In the genomic region with DNA sequence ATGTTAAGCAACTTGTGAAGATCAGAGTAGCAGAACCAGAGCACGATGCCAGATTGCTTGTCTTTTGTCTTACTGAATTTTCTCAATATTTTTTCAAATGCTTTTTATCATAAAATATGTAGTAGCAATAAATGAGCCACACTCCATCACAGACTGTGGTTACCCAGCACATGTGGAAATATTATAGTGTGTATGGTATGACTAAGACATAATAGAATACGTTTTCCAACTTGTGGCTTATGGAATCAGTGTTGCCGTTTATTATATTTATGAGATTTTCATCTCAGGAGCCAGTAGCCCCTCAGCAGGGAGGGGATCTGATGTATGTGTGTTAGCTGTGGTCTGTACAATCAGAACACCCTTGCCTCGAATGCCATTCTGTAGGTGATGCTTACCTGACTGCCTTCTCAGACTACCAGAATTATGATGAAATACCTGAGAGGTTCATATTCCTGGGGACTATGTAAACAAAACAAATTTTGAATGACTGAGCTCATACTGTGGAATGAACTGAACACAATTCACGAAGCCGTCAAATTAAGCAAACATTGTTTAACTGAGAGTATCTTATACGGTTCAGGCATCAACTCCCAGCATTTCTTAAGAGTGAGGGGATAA, we compare ENCODE assay signal across 18 cellular contexts. TPM values are rescaled to one million over a fixed set of nuclear protein-coding genes. Genes with fewer than 3 reads are reported as not detected.
DNase-seq lines count a peak whose midpoint lies in the region; ATAC-seq, FAIRE-seq and TF ChIP-seq lines count a peak whose summit lies in the region.
"Had no signal": no experiment of that assay in that cellular context is flagged by ENCODE, and none has a peak within 500 bp of the region (broad histone marks: within the 10 kb centered on the region; RNA-seq: fewer than 3 reads in every experiment).

No MANE protein-coding gene starts in this region.

- no peaks in the 10 kb centered on the region for H3K79me2 ChIP-seq in mammary epithelial cell (ENCODE audit: insufficient read depth, low read length)
- no peaks in the 10 kb centered on the region for H3K79me2 ChIP-seq in keratinocyte (ENCODE audit: control insufficient read depth, insufficient read depth, low read length)

- no peaks in the 10 kb centered on the region for H3K9me1 ChIP-seq in keratinocyte (ENCODE audit: control insufficient read depth, extremely low read depth, insufficient read depth, low read length)

- H3K9me3 ChIP-seq in mammary epithelial cell (replicated peaks; ENCODE audit: insufficient read depth, low read length) = no peaks in the 10 kb centered on the region
- no peaks in the 10 kb centered on the region for H3K9me3 ChIP-seq in keratinocyte (ENCODE audit: control insufficient read depth, low read depth, low read length)
- H3K9me3 ChIP-seq in ovary = no peaks in the 10 kb centered on the region
- H3K9me3 ChIP-seq: HAP-1 had no signal

- no peak for TF ChIP-seq CTCF in MCF 10A (IDR thresholded peaks at IDR 0.05; ENCODE audit: unreplicated experiment)
- TF ChIP-seq CTCF in mammary epithelial cell (conservative IDR thresholded peaks at IDR 0.05 in 1 of 2, IDR thresholded peaks at IDR 0.05 in 1 of 2; ENCODE audit: extremely low read depth in 1 of 2, insufficient read depth in 1 of 2, low read depth in 1 of 2, low read length in 2 of 2) = no peak
- no peak for TF ChIP-seq CTCF in bronchial epithelial cell (IDR thresholded peaks at IDR 0.05; ENCODE audit: insufficient read depth, low read length, severe bottlenecking)
- TF ChIP-seq CTCF in keratinocyte (optimal IDR thresholded peaks at IDR 0.05 in 1 of 3, IDR thresholded peaks at IDR 0.05 in 1 of 3, conservative IDR thresholded peaks at IDR 0.05 in 1 of 3; ENCODE audit: extremely low read depth in 1 of 3, insufficient read depth in 2 of 3, low read length in 3 of 3) = no peak
- TF ChIP-seq CTCF in ovary (IDR thresholded peaks at IDR 0.05) = no peak

- H3K36me3 ChIP-seq in mammary epithelial cell (ENCODE audit: insufficient read depth, low read length) (no peaks in the 10 kb centered on the region), bronchial epithelial cell (ENCODE audit: control insufficient read depth, insufficient read depth, low read length) (no peaks in the 10 kb centered on the region), keratinocyte (ENCODE audit: control insufficient read depth in 2 of 2, extremely low read depth in 1 of 2, insufficient read depth in 2 of 2, low read length in 2 of 2) (no peaks in the 10 kb centered on the region), ovary (no peaks in the 10 kb centered on the region)
- H3K36me3 ChIP-seq: HAP-1 had no signal

- intact Hi-C loops in MCF 10A (cut with micrococcal nuclease) (no loop called here), mammary epithelial cell (cut with micrococcal nuclease) (no loop called here), Right ventricle myocardium inferior (cut with DNase I) (no loop called here), ovary (cut with DNase I) (no loop called here)

- peaks cover 1% of the 10 kb centered on the region for H3K27me3 ChIP-seq in mammary epithelial cell (ENCODE audit: insufficient read depth, low read length)
- H3K27me3 ChIP-seq in bronchial epithelial cell (ENCODE audit: control insufficient read depth, insufficient read depth, low read length) = no peaks in the 10 kb centered on the region
- H3K27me3 ChIP-seq in keratinocyte (ENCODE audit: control insufficient read depth, extremely low read depth, insufficient read depth, low read length) = no peaks in the 10 kb centered on the region
- H3K27me3 ChIP-seq in ovary = no peaks in the 10 kb centered on the region

- in situ Hi-C loops in mammary epithelial cell (cut with MboI; ENCODE audit: low sequenced_read_pairs in 2 of 2) = no loop called here

- peaks cover 16% of the 10 kb centered on the region for H3K27me3 Mint-ChIP-seq in MCF 10A (ENCODE audit: insufficient read depth, unreplicated experiment)

- no peak for ATAC-seq in Right ventricle myocardium inferior
- no peak for ATAC-seq in GM21717 (IDR thresholded peaks at IDR 0.05; ENCODE audit: unreplicated experiment)
- ATAC-seq in GM19397 (IDR thresholded peaks at IDR 0.05; ENCODE audit: unreplicated experiment) = no peak

- WGBS in mammary epithelial cell (ENCODE audit: low coverage, missing lambda C conversion rate) = 66% methylated on average over 7 of the region's 7 CpGs
- 79 to 92% (median 84%) methylated on average over 7 of the region's 7 CpGs for WGBS in ovary, 3 donors

- H3K9me3 Mint-ChIP-seq in MCF 10A (ENCODE audit: unreplicated experiment) = no peaks in the 10 kb centered on the region
- H3K9me3 Mint-ChIP-seq: CD14-positive monocyte, IgD-negative memory B cell had no signal

- H3K4me3 Mint-ChIP-seq in MCF 10A (ENCODE audit: unreplicated experiment) = no peak overlapping the region
- H3K4me3 Mint-ChIP-seq: CD14-positive monocyte, IgD-negative memory B cell had no signal

- dilution Hi-C loops in mammary epithelial cell (cut with HindIII; ENCODE audit: low sequenced_read_pairs) (no loop called here), keratinocyte (cut with MboI; ENCODE audit: extremely low pct_ligation_motif_present, low sequenced_read_pairs) (no loop called here)

- no peaks in the 10 kb centered on the region for H4K20me1 ChIP-seq in mammary epithelial cell (ENCODE audit: insufficient read depth, low read length)
- no peaks in the 10 kb centered on the region for H4K20me1 ChIP-seq in keratinocyte (ENCODE audit: control insufficient read depth, extremely low read depth, insufficient read depth, low read length)

- POLR2A ChIA-PET in MCF 10A (lab: Yijun Ruan, JAX) = interaction anchor here (0.6 to 1.7 kb wide), 3 partner anchors 9 to 28 kb away, joined by 3 to 4 read pairs (median 3); no protein-coding TSS in a partner anchor

- H3K27ac Mint-ChIP-seq in MCF 10A (ENCODE audit: low read depth, unreplicated experiment) = no peak overlapping the region
- H3K27ac Mint-ChIP-seq: IgD-negative memory B cell had no signal

- H3K27ac ChIP-seq in mammary epithelial cell (ENCODE audit: insufficient read depth, low read depth, low read length) = no peak overlapping the region
- no peak overlapping the region for H3K27ac ChIP-seq in keratinocyte (ENCODE audit: control insufficient read depth, insufficient read depth, low read length)
- no peak overlapping the region for H3K27ac ChIP-seq in ovary

- peaks cover 21% of the 10 kb centered on the region for H3K4me1 Mint-ChIP-seq in MCF 10A (ENCODE audit: insufficient read depth, unreplicated experiment)
- H3K4me1 Mint-ChIP-seq: IgD-negative memory B cell had no signal

- CTCF ChIA-PET in MCF 10A (lab: Yijun Ruan, JAX) (interaction anchor here (0.6 to 1.8 kb wide), 8 partner anchors 12 to 743 kb away, joined by 3 to 15 read pairs (median 4); no protein-coding TSS in a partner anchor), mammary epithelial cell (lab: Charles Lee; ENCODE audit: low non-redundant PET) (no interaction called here)

- no peak for TF ChIP-seq EP300 in ovary (IDR thresholded peaks at IDR 0.05)

- H3K36me3 Mint-ChIP-seq in MCF 10A (ENCODE audit: insufficient read depth, unreplicated experiment) = no peaks in the 10 kb centered on the region
- H3K36me3 Mint-ChIP-seq: CD14-positive monocyte, IgD-negative memory B cell had no signal

- no peak overlapping the region for H3K4me3 ChIP-seq in mammary epithelial cell (replicated peaks in 1 of 3; ENCODE audit: insufficient read depth in 1 of 3, low read depth in 2 of 3, low read length in 3 of 3)
- no peak overlapping the region for H3K4me3 ChIP-seq in bronchial epithelial cell (ENCODE audit: low read depth, low read length)
- peak overlapping the region in 1 of 3 experiments; percentile 47 for H3K4me3 ChIP-seq in keratinocyte (ENCODE audit: control insufficient read depth in 2 of 3, extremely low read depth in 1 of 3, insufficient read depth in 2 of 3, low read depth in 1 of 3, low read length in 3 of 3)
- H3K4me3 ChIP-seq in ovary = no peak overlapping the region
- H3K4me3 ChIP-seq: HAP-1 had no signal

- peaks cover 38% of the 10 kb centered on the region for H3K4me1 ChIP-seq in mammary epithelial cell (ENCODE audit: insufficient read depth, low read length)
- H3K4me1 ChIP-seq in keratinocyte (ENCODE audit: control insufficient read depth, extremely low read depth, insufficient read depth, low read length) = peaks cover 52% of the 10 kb centered on the region
- no peaks in the 10 kb centered on the region for H3K4me1 ChIP-seq in ovary (ENCODE audit: insufficient read depth)
- H3K4me1 ChIP-seq: HAP-1 had no signal

- BruUV-seq in MCF 10A (replicated peaks; lab: Mats Ljungman, UMichigan) (no TSS peak), mammary epithelial cell (replicated peaks; lab: Mats Ljungman, UMichigan) (no TSS peak)

- H2AFZ ChIP-seq in mammary epithelial cell (ENCODE audit: low read depth, low read length) = no peak overlapping the region
- no peak overlapping the region for H2AFZ ChIP-seq in keratinocyte (ENCODE audit: control insufficient read depth, low read length)

- FAIRE-seq in bronchial epithelial cell (lab: Jason Lieb, UNC) (no peak), keratinocyte (lab: Jason Lieb, UNC) (peak; percentile 29)

- no peak for TF ChIP-seq POLR2A in ovary (IDR thresholded peaks at IDR 0.05)

- H3K9ac ChIP-seq in mammary epithelial cell (ENCODE audit: insufficient read depth, low read length) = no peak overlapping the region
- no peak overlapping the region for H3K9ac ChIP-seq in keratinocyte (ENCODE audit: control insufficient read depth, extremely low read depth, insufficient read depth, low read length)

- H3K4me2 ChIP-seq in mammary epithelial cell (ENCODE audit: insufficient read depth, low read depth, low read length) (no peak overlapping the region), keratinocyte (ENCODE audit: control insufficient read depth, extremely low read depth, insufficient read depth, low read depth, low read length) (peak overlapping the region; percentile 26)

- peak; percentile 34 for DNase-seq in MCF 10A (ENCODE audit: unreplicated experiment)
- no peak for DNase-seq in mammary epithelial cell
- peak; percentile 92 for DNase-seq in bronchial epithelial cell (ENCODE audit: low read depth)
- no peak for DNase-seq in keratinocyte (ENCODE audit: low read depth, low spot score)
- no peak for DNase-seq in Right ventricle myocardium inferior (ENCODE audit: missing footprints)
- DNase-seq in ovary = no peak
- DNase-seq: COR-L47, NCI-H1436 treated with DMSO at 0.1 percent for 48 hours, NCI-H2081 treated with DMSO at 0.1 percent for 48 hours, NCI-H226, NCI-H526, SW 1271 had no signal

RNA-seq across cellular contexts. Expression of a gene that starts 1.9 kb away (rescaled TPM):
- total RNA-seq in MCF 10A (2022) = 1.0 and 1.3 TPM in 2 replicates
- 1 to 10 TPM in 1 of 2 donors, under 1 TPM in 1; 0.17 to 1.7 TPM for total RNA-seq in mammary epithelial cell
- polyA plus RNA-seq in mammary epithelial cell = 1.3 TPM
- 0.88 TPM for polyA minus RNA-seq in mammary epithelial cell
- total RNA-seq in bronchial epithelial cell = 60.8 and 185 TPM in 2 replicates
- polyA plus RNA-seq in keratinocyte = 23.7 to 32.7 TPM (median 30.5 TPM) in 3 replicates
- polyA plus RNA-seq in keratinocyte (2011; ENCODE audit: low read depth) = 174 TPM
- 18.4 and 45.7 TPM in 2 replicates for polyA plus RNA-seq in keratinocyte (2011; cell fraction: cytosol; rRNA removed)
- 37.0 and 60.9 TPM in 2 replicates for polyA plus RNA-seq in keratinocyte (2011; cell fraction: nucleus; rRNA removed)
- 21.5 and 65.8 TPM in 2 replicates for polyA plus RNA-seq in keratinocyte (2012; ENCODE audit: low replicate concordance)
- polyA minus RNA-seq in keratinocyte = 5.8 to 20.8 TPM (median 15.9 TPM) in 3 replicates
- 15.5 TPM for polyA minus RNA-seq in keratinocyte (2011; cell fraction: cytosol; rRNA and poly(A)+ RNA removed)
- polyA minus RNA-seq in keratinocyte (2011; cell fraction: nucleus; rRNA and poly(A)+ RNA removed) = 21.0 and 30.9 TPM in 2 replicates
- not detected for total RNA-seq in Right ventricle myocardium inferior
- total RNA-seq in ovary = not detected
- polyA plus RNA-seq in ovary = under 1 TPM in 1 of 2 donors, not detected in 1; 0.04 TPM
- total RNA-seq: A172 had no signal
- polyA plus RNA-seq: CD14-positive monocyte, IgD-negative memory B cell had no signal

Comparison
In these comparisons a context has a peak if more than half of its experiments do, and no peak if none do; other contexts are left out.
1. DNase-seq: peak in MCF 10A (single experiment) and bronchial epithelial cell (single experiment); none in mammary epithelial cell (single experiment), keratinocyte (single experiment), Right ventricle myocardium inferior (single experiment) and ovary (0 of 5).
2. RNA of a gene that starts 1.9 kb away (total RNA-seq): 60.8 to 185 TPM in bronchial epithelial cell; 0.17 to 1.7 TPM in mammary epithelial cell, 1.0 to 1.3 TPM in MCF 10A, not detected in Right ventricle myocardium inferior (single experiment) and not detected in ovary; every median in the first group is over 10 times any median in the second.